ENCODE assay signal across 18 cellular contexts in the genomic region with DNA sequence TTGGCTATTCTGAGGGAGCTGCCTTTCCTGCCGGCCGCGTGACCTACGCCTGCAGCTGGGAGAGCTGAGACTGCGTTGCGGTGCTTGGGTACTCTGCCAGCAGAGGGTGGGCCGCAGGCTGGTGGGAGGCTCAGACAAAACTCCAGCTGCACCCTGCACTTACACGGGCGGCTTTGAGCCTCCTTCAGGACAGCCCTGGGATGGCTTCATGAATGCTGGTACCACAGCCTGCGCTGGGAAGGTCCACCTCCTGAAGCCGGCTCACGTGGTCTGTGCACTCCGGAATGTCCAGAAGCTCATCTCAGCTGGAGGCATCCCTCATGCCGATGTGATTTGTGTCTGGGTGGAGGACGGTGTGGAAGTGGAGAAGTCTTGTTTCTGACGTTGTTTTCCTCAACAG.
DNase-seq lines count a peak whose midpoint lies in the region; ATAC-seq and TF ChIP-seq lines count a peak whose summit lies in the region.
"Had no signal": no experiment of that assay in that cellular context is flagged by ENCODE, and none has a peak within 500 bp of the region (broad histone marks: within the 10 kb centered on the region; RNA-seq: fewer than 3 reads in every experiment).

No MANE protein-coding gene starts in this region.

- no peaks in the 10 kb centered on the region for H3F3A ChIP-seq in MM.1S (ENCODE audit: insufficient read depth, low read length)

- no peaks in the 10 kb centered on the region for H4K20me1 ChIP-seq in MM.1S (ENCODE audit: insufficient read depth, low read length)

- peak; percentile 75 for ATAC-seq in omental fat pad (ENCODE audit: low FRiP score)
- ATAC-seq: naive thymus-derived CD4-positive, alpha-beta T cell had no signal

- no peaks in the 10 kb centered on the region for H3K4me1 ChIP-seq in Peyer's patch
- H3K4me1 ChIP-seq in MM.1S (ENCODE audit: low read length) = no peaks in the 10 kb centered on the region

- H3K4me3 ChIP-seq in Peyer's patch = no peak overlapping the region
- H3K4me3 ChIP-seq in MM.1S (ENCODE audit: low read length) = no peak overlapping the region
- H3K4me3 ChIP-seq: lung had no signal

- TF ChIP-seq CTCF in Peyer's patch (IDR thresholded peaks at IDR 0.05) (peak in 1 of 6 experiments; percentile 9), omental fat pad (IDR thresholded peaks at IDR 0.05) (no peak), MM.1S (IDR thresholded peaks at IDR 0.05; ENCODE audit: low read length) (no peak)

- no peaks in the 10 kb centered on the region for H3K27me3 ChIP-seq in Peyer's patch
- H3K27me3 ChIP-seq in MM.1S (replicated peaks; ENCODE audit: insufficient read depth, low read length) = no peaks in the 10 kb centered on the region

- H3K27ac ChIP-seq in Peyer's patch (no peak overlapping the region), MM.1S (ENCODE audit: low read length) (no peak overlapping the region)

- H3K4me2 ChIP-seq in MM.1S (ENCODE audit: low read depth, low read length) = no peak overlapping the region

- no peak overlapping the region for H2AFZ ChIP-seq in MM.1S (ENCODE audit: low read length)

- no peaks in the 10 kb centered on the region for H3K9me3 ChIP-seq in Peyer's patch
- no peaks in the 10 kb centered on the region for H3K9me3 ChIP-seq in MM.1S (replicated peaks; ENCODE audit: insufficient read depth, low read length)

- H3K9ac ChIP-seq in MM.1S (ENCODE audit: low read length) = no peak overlapping the region

- DNase-seq in 8988T (peak; percentile 0), Peyer's patch (peak in 2 of 3 donors; percentile 45 to 49), globus pallidus (ENCODE audit: low spot score) (peak; percentile 17), omental fat pad (ENCODE audit: low spot score) (no peak), NCI-H1092 treated with DMSO at 0.1 percent for 48 hours (lab: John Stamatoyannopoulos, UW) (no peak), MM.1S (no peak)
- no peak for DNase-seq in stimulated activated CD4-positive, alpha-beta T cell treated with anti-CD3 and anti-CD28 coated beads, Interleukin-15, amount 100 ng/mL, for 24 hours
- no peak for DNase-seq in stimulated activated naive CD4-positive, alpha-beta T cell (lab: John Stamatoyannopoulos, UW)
- DNase-seq: activated CD4-positive, alpha-beta T cell treated with anti-CD3 and anti-CD28 coated beads for 1 hour; COR-L47; effector CD8-positive, alpha-beta T cell; Karpas-422; NCI-H1417; NCI-H2171 treated with DMSO at 0.1 percent for 48 hours; NK-92 treated with Interleukin-12 subunit alpha and Interleukin-12 subunit beta, amount 100 ng/mL, for 24 hours; SIG-M5 had no signal

- H3K79me2 ChIP-seq in MM.1S (ENCODE audit: low read length) = no peaks in the 10 kb centered on the region

- H3K36me3 ChIP-seq in Peyer's patch (no peaks in the 10 kb centered on the region), MM.1S (replicated peaks; ENCODE audit: insufficient read depth, low read length) (no peaks in the 10 kb centered on the region)

- no peaks in the 10 kb centered on the region for H3K9me2 ChIP-seq in MM.1S (replicated peaks; ENCODE audit: insufficient read depth, low read length)

- no peak for TF ChIP-seq POLR2A in Peyer's patch (IDR thresholded peaks at IDR 0.05)

Comparison
In these comparisons a context has a peak if more than half of its experiments do, and no peak if none do; other contexts are left out.
1. DNase-seq: peak in 8988T (single experiment), Peyer's patch (2 of 3) and globus pallidus (single experiment); none in omental fat pad (single experiment), NCI-H1092 treated with DMSO at 0.1 percent for 48 hours (single experiment), stimulated activated CD4-positive, alpha-beta T cell treated with anti-CD3 and anti-CD28 coated beads, Interleukin-15, amount 100 ng/mL, for 24 hours (single experiment), MM.1S (single experiment) and stimulated activated naive CD4-positive, alpha-beta T cell (0 of 6).